9 cellular contexts compared by ENCODE assay signal in the genomic region with DNA sequence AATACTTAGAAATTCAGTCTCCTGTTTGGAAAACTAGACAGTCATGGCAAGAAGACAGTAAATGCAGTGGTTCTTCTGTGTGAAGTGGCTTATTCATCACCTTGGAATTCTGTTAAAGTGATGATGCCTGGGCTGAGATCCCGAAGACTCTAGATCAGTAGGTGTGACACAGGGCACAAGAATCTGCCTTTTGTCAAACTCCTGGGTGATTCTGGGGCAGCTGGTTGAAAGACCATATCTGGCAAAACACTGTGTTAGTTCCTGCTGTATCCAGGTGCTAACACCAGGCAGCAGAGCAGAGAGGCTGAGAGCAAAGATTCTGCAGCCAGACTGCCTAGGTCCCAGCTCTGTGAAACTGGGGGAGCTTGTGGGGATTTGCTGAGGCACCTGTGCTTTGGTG. TPM values are rescaled to one million over a fixed set of nuclear protein-coding genes. Genes with fewer than 3 reads are reported as not detected.
DNase-seq lines count a peak whose midpoint lies in the region; ATAC-seq and TF ChIP-seq lines count a peak whose summit lies in the region.
"Had no signal": no experiment of that assay in that cellular context is flagged by ENCODE, and none has a peak within 500 bp of the region (broad histone marks: within the 10 kb centered on the region; RNA-seq: fewer than 3 reads in every experiment).

No MANE protein-coding gene starts in this region.

- H3K9me3 ChIP-seq in H9 (ENCODE audit: control insufficient read depth, low read depth, low read length) (no peaks in the 10 kb centered on the region), skeletal muscle satellite cell (replicated peaks; ENCODE audit: low read length) (no peaks in the 10 kb centered on the region)

- no peak overlapping the region for H3K56ac ChIP-seq in H9 (ENCODE audit: insufficient read length, low read depth, low read length)

- H3K27me3 ChIP-seq in H9 (ENCODE audit: insufficient read depth, low read length) (no peaks in the 10 kb centered on the region), skeletal muscle satellite cell (ENCODE audit: control insufficient read depth, insufficient read depth, low read length) (no peaks in the 10 kb centered on the region)

- H3K36me3 ChIP-seq in skeletal muscle satellite cell (ENCODE audit: insufficient read depth, low read length) = no peaks in the 10 kb centered on the region
- H3K36me3 ChIP-seq: WERI-Rb-1 had no signal

- H3K9ac ChIP-seq in H9 (ENCODE audit: extremely low read depth, insufficient read length, low read length) (no peak overlapping the region), skeletal muscle satellite cell (ENCODE audit: low read depth, low read length) (no peak overlapping the region)

- H3K27ac ChIP-seq in H9 (ENCODE audit: insufficient read length, low read depth, low read length) = no peak overlapping the region
- H3K27ac ChIP-seq in RWPE1 = peak overlapping the region; percentile 72
- H3K27ac ChIP-seq: WERI-Rb-1 had no signal

- POLR2A ChIA-PET in RWPE1 (lab: Yijun Ruan, JAX; ENCODE audit: low non-redundant PET) = no interaction called here

- H4K91ac ChIP-seq in H9 (ENCODE audit: insufficient read length, low read depth, low read length) = no peak overlapping the region

- no peak overlapping the region for H3T11ph ChIP-seq in H9 (ENCODE audit: low read length)

- no peak overlapping the region for H3K4me3 Mint-ChIP-seq in H9

- no CpG with 5 or more reads among the region's 1 CpG for WGBS in H9 (ENCODE audit: extremely low coverage, insufficient read length, low lambda C conversion rate)

- no peaks in the 10 kb centered on the region for H3K36me3 Mint-ChIP-seq in H9 (ENCODE audit: insufficient read depth in 1 of 3, low read depth in 3 of 3)

- no peak overlapping the region for H2AK5ac ChIP-seq in H9 (ENCODE audit: insufficient read length, low read length)

- H3K23me2 ChIP-seq in H9 (ENCODE audit: insufficient read length, low read depth, low read length, poor library complexity, severe bottlenecking) = no peaks in the 10 kb centered on the region

- no peaks in the 10 kb centered on the region for H3K79me2 ChIP-seq in H9 (ENCODE audit: insufficient read depth, low read length)

- no peak overlapping the region for H3K23ac ChIP-seq in H9 (ENCODE audit: insufficient read length, low read depth, low read length)

- no peaks in the 10 kb centered on the region for H3K4me1 ChIP-seq in H9 (ENCODE audit: insufficient read depth, low read length)
- peaks cover 29% of the 10 kb centered on the region for H3K4me1 ChIP-seq in skeletal muscle satellite cell (ENCODE audit: control insufficient read depth, insufficient read depth, low read length)

- no peak overlapping the region for H3K4ac ChIP-seq in H9 (ENCODE audit: low read depth, low read length)

- H2BK120ac ChIP-seq in H9 (ENCODE audit: low read depth, low read length, poor library complexity, severe bottlenecking) = no peak overlapping the region

- TF ChIP-seq CTCF in H9 (conservative IDR thresholded peaks at IDR 0.05) = no peak
- TF ChIP-seq CTCF in RWPE1 (conservative IDR thresholded peaks at IDR 0.05; ENCODE audit: low read depth) = no peak

- no peak overlapping the region for H2BK12ac ChIP-seq in H9 (ENCODE audit: insufficient read length, low read depth, low read length)

- no peaks in the 10 kb centered on the region for H4K20me1 ChIP-seq in H9 (ENCODE audit: control insufficient read depth, insufficient read depth, insufficient read length)

- no peak overlapping the region for H2BK15ac ChIP-seq in H9 (ENCODE audit: low read depth, low read length)

- peaks cover 0 to 9% of the 10 kb centered on the region in 2 experiments; a peak in 2 of 4 replicates for H3K4me1 Mint-ChIP-seq in H9

- no peaks in the 10 kb centered on the region for H3K9me3 Mint-ChIP-seq in H9

- DNase-seq in H9 (peak; percentile 38), RWPE1 (ENCODE audit: low spot score) (peak; percentile 86), fibroblast of peridontal ligament (ENCODE audit: extremely low read depth) (peak; percentile 71), C1 segment of cervical spinal cord (lab: John Stamatoyannopoulos, UW) (no peak), nucleus accumbens (lab: John Stamatoyannopoulos, UW) (no peak)
- DNase-seq: NK-92 treated with Interleukin-12 subunit alpha and Interleukin-12 subunit beta, amount 100 ng/mL, for 24 hours; WERI-Rb-1 had no signal

- CTCF ChIA-PET in RWPE1 (lab: Yijun Ruan, JAX) = interaction anchor here (0.6 kb wide), 1 partner anchor 19 kb away, joined by 4 read pairs; no protein-coding TSS in a partner anchor

- no peaks in the 10 kb centered on the region for H3K79me1 ChIP-seq in H9 (ENCODE audit: insufficient read depth, low read depth, low read length, poor library complexity, severe bottlenecking)

- no peak for ATAC-seq in HG02981 (IDR thresholded peaks at IDR 0.05; ENCODE audit: unreplicated experiment)

- H3K27me3 Mint-ChIP-seq in H9 (ENCODE audit: low read depth) = peaks cover 2% of the 10 kb centered on the region; the same call in 1 of the 2 replicates

- no peak overlapping the region for H4K8ac ChIP-seq in H9 (replicated peaks; ENCODE audit: insufficient read length, low read depth, low read length)

- no peak overlapping the region for H3K27ac Mint-ChIP-seq in H9

- H3K14ac ChIP-seq in H9 (ENCODE audit: insufficient read depth, low read length) = no peak overlapping the region

- H4K5ac ChIP-seq in H9 (ENCODE audit: insufficient read length, low read depth, low read length) = no peak overlapping the region

- no peak overlapping the region for H2AFZ ChIP-seq in H9 (ENCODE audit: low read length)

- H2BK20ac ChIP-seq in H9 (ENCODE audit: low read depth, low read length, poor library complexity, severe bottlenecking) = no peak overlapping the region

- no peak overlapping the region for H3K4me2 ChIP-seq in H9 (ENCODE audit: insufficient read depth, insufficient read length, low read length)
- H3K4me2 ChIP-seq in skeletal muscle satellite cell (ENCODE audit: low read length) = peak overlapping the region; percentile 27

- no peak overlapping the region for H2BK5ac ChIP-seq in H9 (ENCODE audit: insufficient read length, low read length)

- no peak overlapping the region for H3K18ac ChIP-seq in H9 (ENCODE audit: insufficient read length, low read depth, low read length)

- no peak overlapping the region for H3K4me3 ChIP-seq in skeletal muscle satellite cell (ENCODE audit: low read length)

RNA-seq across cellular contexts. Expression of gene MRC1, which starts 26.5 kb away (rescaled TPM):
- total RNA-seq in H9 (2021) = not detected in 2 replicates
- total RNA-seq in skeletal muscle satellite cell (2012; rRNA removed) = under 0.01 TPM in 2 replicates

Comparison
In these comparisons a context has a peak if more than half of its experiments do, and no peak if none do; other contexts are left out.
1. DNase-seq: peak in H9 (single experiment), RWPE1 (single experiment) and fibroblast of peridontal ligament (single experiment); none in C1 segment of cervical spinal cord (0 of 14) and nucleus accumbens (0 of 56).